Comparison of ENCODE assay signal across 1 cellular context in genomic region chr14:33922125-33922524, GRCh38.
TF ChIP-seq lines count a peak whose summit lies in the region.

No MANE protein-coding gene starts in this region.

TF ChIP-seq in GM23338, 12 proteins besides CTCF, POLR2A, EP300 and RAD21:
- TF ChIP-seq NANOG (IDR thresholded peaks at IDR 0.05; ENCODE audit: borderline replicate concordance) (no peak), EZH2 (IDR thresholded peaks at IDR 0.05; ENCODE audit: low read depth, unreplicated experiment) (no peak), ZNF462 (CRISPR knock-in tag; IDR thresholded peaks at IDR 0.05) (no peak), ZNF331 (CRISPR knock-in tag; IDR thresholded peaks at IDR 0.05; ENCODE audit: low read depth) (no peak), POLR2AphosphoS5 (IDR thresholded peaks at IDR 0.05; ENCODE audit: low read depth) (no peak), JUNB (IDR thresholded peaks at IDR 0.05; ENCODE audit: unreplicated experiment) (no peak), EZH2phosphoT487 (IDR thresholded peaks at IDR 0.05; ENCODE audit: unreplicated experiment) (no peak), STAT1 (IDR thresholded peaks at IDR 0.05; ENCODE audit: unreplicated experiment) (no peak), REST (IDR thresholded peaks at IDR 0.05; ENCODE audit: unreplicated experiment) (no peak), CREB1 (CRISPR knock-in tag; IDR thresholded peaks at IDR 0.05; ENCODE audit: low read depth) (no peak), ETS1 (IDR thresholded peaks at IDR 0.05) (no peak)
TF ChIP-seq in GM23338: peak in this region for 0.
